ENCODE assay signal across 8 cellular contexts in the genomic region with DNA sequence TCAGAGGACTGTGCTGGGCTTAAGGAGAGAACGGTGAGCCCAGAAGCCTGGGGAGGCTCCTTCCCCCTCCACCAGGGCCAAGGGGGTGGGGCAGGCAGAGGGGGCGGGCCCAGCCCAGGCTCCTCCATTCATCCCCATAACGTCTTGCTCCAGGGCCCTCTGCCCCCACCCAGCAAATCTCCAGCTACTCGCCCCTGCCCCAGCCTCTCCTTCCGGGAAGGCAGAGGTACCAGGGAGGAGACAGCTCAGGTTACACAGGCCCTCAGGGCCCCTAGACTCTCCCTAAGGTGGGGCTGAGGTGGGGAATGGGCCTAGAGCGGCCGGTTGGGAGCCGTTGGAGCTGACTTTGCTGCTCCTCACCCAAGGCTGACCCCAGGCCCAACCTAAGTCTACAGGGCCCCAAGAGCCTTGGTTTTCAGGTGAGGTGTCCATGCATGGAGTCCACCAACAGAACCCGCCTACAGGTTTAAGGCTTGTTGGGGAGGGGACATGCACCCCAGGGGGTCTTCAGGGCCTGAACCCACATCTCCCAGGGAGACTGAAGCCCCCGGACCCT. TPM values are rescaled to one million over a fixed set of nuclear protein-coding genes. Genes with fewer than 3 reads are reported as not detected.
DNase-seq lines count a peak whose midpoint lies in the region; ATAC-seq, FAIRE-seq and TF ChIP-seq lines count a peak whose summit lies in the region.

No MANE protein-coding gene starts in this region.

- DNase-seq in HAP-1 (ENCODE audit: low spot score in 2 of 2) (peak; percentile 68 to 87), SJSA1 (ENCODE audit: low read depth in 1 of 2, low spot score in 2 of 2) (no peak), glutamatergic neuron (peak; percentile 44), retina (peak; percentile 39), frontal cortex (ENCODE audit: low spot score in 2 of 2) (no peak), occipital lobe (lab: John Stamatoyannopoulos, UW) (no peak)
- DNase-seq in stimulated activated CD4-positive, alpha-beta T cell treated with anti-CD3 and anti-CD28 coated beads, Interleukin-4, amount 100 ng/mL, for 4 hours = no peak

- H3K9me3 Mint-ChIP-seq in glutamatergic neuron (ENCODE audit: unreplicated experiment) = peaks cover 6% of the 10 kb centered on the region

- no peaks in the 10 kb centered on the region for H3K36me3 Mint-ChIP-seq in glutamatergic neuron (ENCODE audit: unreplicated experiment)

- peaks cover 8% of the 10 kb centered on the region for H3K4me1 Mint-ChIP-seq in glutamatergic neuron (ENCODE audit: low read depth, unreplicated experiment)

- no peaks in the 10 kb centered on the region for H3K9me3 ChIP-seq in HAP-1
- H3K9me3 ChIP-seq in SJSA1 (replicated peaks) = no peaks in the 10 kb centered on the region

- no peak overlapping the region for H3K27ac ChIP-seq in SJSA1

- H3K4me1 ChIP-seq in HAP-1 (peaks cover 16% of the 10 kb centered on the region), SJSA1 (replicated peaks) (peaks cover 80% of the 10 kb centered on the region)

- FAIRE-seq in frontal cortex (lab: Jason Lieb, UNC) = no peak

- peak overlapping the region; percentile 84 for H3K4me3 Mint-ChIP-seq in glutamatergic neuron (ENCODE audit: unreplicated experiment)

- peak overlapping the region; percentile 80 for H3K4me3 ChIP-seq in HAP-1
- peak overlapping the region; percentile 47 for H3K4me3 ChIP-seq in SJSA1

- in situ Hi-C loops in HAP-1 (cut with MboI; ENCODE audit: low sequenced_read_pairs) = no loop called here

- H3K36me3 ChIP-seq in HAP-1 (replicated peaks) (peaks cover 11% of the 10 kb centered on the region; the same call in 1 of the 2 replicates), SJSA1 (no peaks in the 10 kb centered on the region)

- H3K27me3 ChIP-seq in HAP-1 (ENCODE audit: low read depth) (no peaks in the 10 kb centered on the region), SJSA1 (replicated peaks) (peaks cover 27% of the 10 kb centered on the region)

- no peak for TF ChIP-seq CTCF in glutamatergic neuron (IDR thresholded peaks at IDR 0.05; ENCODE audit: partially characterized antibody, unreplicated experiment)

- no peak overlapping the region for H3K27ac Mint-ChIP-seq in glutamatergic neuron (ENCODE audit: unreplicated experiment)

- no peak for ATAC-seq in GM19351 (IDR thresholded peaks at IDR 0.05; ENCODE audit: unreplicated experiment)

- peaks cover 10% of the 10 kb centered on the region for H3K27me3 Mint-ChIP-seq in glutamatergic neuron (ENCODE audit: unreplicated experiment)

RNA-seq across cellular contexts. Expression of a gene that starts 1.2 kb away (rescaled TPM):
- total RNA-seq in SJSA1 (2014; rRNA removed; shearing (Covaris generic)) = 3.2 and 3.6 TPM in 2 replicates
- 724 TPM for total RNA-seq in glutamatergic neuron (ENCODE audit: unreplicated experiment)
- 11.4 TPM for total RNA-seq in frontal cortex
- total RNA-seq in occipital lobe = 11.2 TPM

RNA-seq across cellular contexts. Expression of a gene that starts 21.0 kb away (rescaled TPM):
- total RNA-seq in SJSA1 (2014; rRNA removed; shearing (Covaris generic)) = 1,057 and 1,367 TPM in 2 replicates
- total RNA-seq in glutamatergic neuron (ENCODE audit: unreplicated experiment) (829 TPM), frontal cortex (821 TPM), occipital lobe (715 TPM)

RNA-seq across cellular contexts. Expression of a gene that starts 41.2 kb away (rescaled TPM):
- 6.9 and 14.9 TPM in 2 replicates for total RNA-seq in SJSA1 (2014; rRNA removed; shearing (Covaris generic))
- total RNA-seq in glutamatergic neuron (ENCODE audit: unreplicated experiment) = 25.3 TPM
- total RNA-seq in frontal cortex = 2.9 TPM
- 2.3 TPM for total RNA-seq in occipital lobe

Comparison
In these comparisons a context has a peak if more than half of its experiments do, and no peak if none do; other contexts are left out.
1. DNase-seq: peak in HAP-1 (2 of 2), glutamatergic neuron (single experiment) and retina (single experiment); none in SJSA1 (0 of 2), frontal cortex (0 of 2), occipital lobe (single experiment) and stimulated activated CD4-positive, alpha-beta T cell treated with anti-CD3 and anti-CD28 coated beads, Interleukin-4, amount 100 ng/mL, for 4 hours (0 of 2).
2. RNA of a gene that starts 1.2 kb away (total RNA-seq): 724 TPM in glutamatergic neuron (single experiment); 11.4 TPM in frontal cortex (single experiment), 11.2 TPM in occipital lobe (single experiment) and 3.2 to 3.6 TPM in SJSA1; every median in the first group is over 10 times any median in the second.